21 cellular contexts compared by ENCODE assay signal in genomic region chr4:11631416-11631815, GRCh38.
DNase-seq lines count a peak whose midpoint lies in the region; ATAC-seq, FAIRE-seq and TF ChIP-seq lines count a peak whose summit lies in the region.
"Had no signal": no experiment of that assay in that cellular context is flagged by ENCODE, and none has a peak within 500 bp of the region (broad histone marks: within the 10 kb centered on the region; RNA-seq: fewer than 3 reads in every experiment).

No MANE protein-coding gene starts in this region.

- 56 to 60% methylated on average over 2 of the region's 2 CpGs for WGBS in esophagus squamous epithelium, 2 donors

- TF ChIP-seq POLR2A in HCT116 (IDR thresholded peaks at IDR 0.05; ENCODE audit: borderline replicate concordance, extremely low read depth, insufficient read depth, insufficient read length), result no peak
- TF ChIP-seq POLR2A in esophagus squamous epithelium (IDR thresholded peaks at IDR 0.05), result no peak

- H3K4me1 ChIP-seq in HCT116 (ENCODE audit: control insufficient read depth in 1 of 2, insufficient read depth in 2 of 2, low read length in 2 of 2) (peaks cover 95 to 100% of the 10 kb centered on the region in 2 experiments), PC-3 (ENCODE audit: insufficient read depth, low read length) (peaks cover 79% of the 10 kb centered on the region), esophagus squamous epithelium (peaks cover 0 to 55% (median 6%) of the 10 kb centered on the region in 3 donors)
- H3K4me1 ChIP-seq: BE2C, HAP-1 had no signal

- H3K36me3 ChIP-seq in HCT116 (ENCODE audit: control insufficient read depth in 1 of 2, insufficient read depth in 2 of 2, low read length in 2 of 2) (no peaks in the 10 kb centered on the region), PC-3 (ENCODE audit: low read depth, low read length) (no peaks in the 10 kb centered on the region), bronchial epithelial cell (ENCODE audit: control insufficient read depth, insufficient read depth, low read length) (no peaks in the 10 kb centered on the region), esophagus squamous epithelium (no peaks in the 10 kb centered on the region)
- H3K36me3 ChIP-seq: BE2C, HAP-1 had no signal

- H3K27ac ChIP-seq in HCT116 (ENCODE audit: low read depth, low read length) (peak overlapping the region; percentile 94), PC-3 (ENCODE audit: low read length) (peak overlapping the region; percentile 98), esophagus squamous epithelium (peak overlapping the region; percentile 78 to 89 (median 86))
- H3K27ac ChIP-seq: A549, C4-2B, HL-60 had no signal

- no peaks in the 10 kb centered on the region for H3K9me2 ChIP-seq in HCT116 (ENCODE audit: insufficient read depth)
- no peaks in the 10 kb centered on the region for H3K9me2 ChIP-seq in PC-3 (replicated peaks; ENCODE audit: low read length)

- H3K27me3 ChIP-seq in HCT116 (ENCODE audit: insufficient read depth, low read length) (no peaks in the 10 kb centered on the region), PC-3 (ENCODE audit: low read length) (no peaks in the 10 kb centered on the region), bronchial epithelial cell (ENCODE audit: control insufficient read depth, insufficient read depth, low read length) (no peaks in the 10 kb centered on the region), esophagus squamous epithelium (no peaks in the 10 kb centered on the region)
- H3K27me3 ChIP-seq: BE2C had no signal

- peak overlapping the region; percentile 60 for H3K9ac ChIP-seq in HCT116 (ENCODE audit: low read length)
- peak overlapping the region; percentile 81 for H3K9ac ChIP-seq in PC-3 (ENCODE audit: low read length)

- BruUV-seq in HCT116 (replicated peaks; lab: Mats Ljungman, UMichigan) (no TSS peak), PC-3 (replicated peaks; lab: Mats Ljungman, UMichigan) (no TSS peak)

- RAD21 ChIA-PET in HCT116 (lab: Charles Lee; ENCODE audit: low non-redundant PET in 1 of 2, low total read pairs in 2 of 2, uncharacterized antibody in 2 of 2, unreplicated experiment in 2 of 2), result no interaction called here

- no peaks in the 10 kb centered on the region for H3K9me3 ChIP-seq in HCT116 (ENCODE audit: control insufficient read depth in 1 of 2, insufficient read depth in 1 of 2, low read depth in 1 of 2, low read length in 2 of 2)
- no peaks in the 10 kb centered on the region for H3K9me3 ChIP-seq in PC-3 (ENCODE audit: low read length)
- H3K9me3 ChIP-seq in esophagus squamous epithelium, result no peaks in the 10 kb centered on the region
- H3K9me3 ChIP-seq: A549, BE2C, Caco-2, HAP-1 had no signal

- TF ChIP-seq RAD21 in HCT116 (IDR thresholded peaks at IDR 0.05; ENCODE audit: low read depth), result no peak

- no peaks in the 10 kb centered on the region for H4K20me1 ChIP-seq in HCT116 (ENCODE audit: insufficient read depth)
- H4K20me1 ChIP-seq in PC-3 (ENCODE audit: low read length), result no peaks in the 10 kb centered on the region

- no peak overlapping the region for H2AFZ ChIP-seq in HCT116 (ENCODE audit: low read depth, low read length, poor library complexity, severe bottlenecking)
- no peak overlapping the region for H2AFZ ChIP-seq in PC-3 (ENCODE audit: low read length)

- H3F3A ChIP-seq in PC-3 (ENCODE audit: low read length, unreplicated experiment), result peaks cover 7% of the 10 kb centered on the region

- intact Hi-C loops in HCT116 (cut with micrococcal nuclease), result loop anchor here (5.0 to 10.0 kb wide), 2 partner anchors 323 to 1049 kb away; no protein-coding TSS in a partner anchor
- intact Hi-C loops in PC-3 (cut with micrococcal nuclease), result loop anchor here (5.0 kb wide), 1 partner anchor 34 kb away; no protein-coding TSS in a partner anchor
- intact Hi-C loops in esophagus squamous epithelium (cut with DNase I), result no loop called here

- ATAC-seq in HCT116, result no peak
- ATAC-seq in PC-3, result peak; percentile 14
- no peak for ATAC-seq in HG03442 (IDR thresholded peaks at IDR 0.05; ENCODE audit: unreplicated experiment)
- ATAC-seq in GM21576 (IDR thresholded peaks at IDR 0.05; ENCODE audit: unreplicated experiment), result no peak
- no peak for ATAC-seq in SK-N-SH treated with all-trans-retinoic acid at 6 μM for 48 hours
- ATAC-seq: A549, K562 had no signal

- CTCF ChIA-PET in HCT116 (lab: Charles Lee), result interaction anchor here (0.8 to 1.4 kb wide), 2 partner anchors 134 to 202 kb away, joined by 3 to 4 read pairs; partner anchors contain the start of gene HS3ST1
- CTCF ChIA-PET in PC-3 (lab: Charles Lee), result interaction anchor here (0.6 to 0.7 kb wide), 2 partner anchors 118 to 1026 kb away, joined by 3 read pairs; no protein-coding TSS in a partner anchor

- H3K4me2 ChIP-seq in HCT116 (ENCODE audit: low read length) (peak overlapping the region; percentile 38), PC-3 (ENCODE audit: low read length) (peak overlapping the region; percentile 46)
- H3K4me2 ChIP-seq: A549 had no signal

- POLR2A ChIA-PET in HCT116 (lab: Charles Lee) (interaction anchor here (0.8 to 5.9 kb wide), 18 partner anchors 7 to 201 kb away, joined by 3 to 60 read pairs (median 7); no protein-coding TSS in a partner anchor), PC-3 (lab: Charles Lee; ENCODE audit: unreplicated experiment) (interaction anchor here (0.6 kb wide), 4 partner anchors 17 to 201 kb away, joined by 3 to 10 read pairs (median 7); no protein-coding TSS in a partner anchor)

- FAIRE-seq in bronchial epithelial cell (lab: Jason Lieb, UNC), result no peak
- FAIRE-seq: A549, G401.6, GM12891, H1, K562 had no signal

- H3K4me3 ChIP-seq in HCT116 (replicated peaks in 1 of 2; ENCODE audit: low read depth in 1 of 2, low read length in 2 of 2) (no peak overlapping the region), PC-3 (ENCODE audit: low read length) (0 out of 2 replicates have a peak overlapping the region, but pooled peaks have one; percentile 6), bronchial epithelial cell (ENCODE audit: low read depth, low read length) (no peak overlapping the region), esophagus squamous epithelium (no peak overlapping the region)
- H3K4me3 ChIP-seq: A549, HAP-1, K562 had no signal

- DNase-seq in HCT116 (ENCODE audit: low read depth, low spot score) (no peak), PC-3 (peak; percentile 45), bronchial epithelial cell (ENCODE audit: low read depth) (peak; percentile 97), esophagus squamous epithelium (lab: John Stamatoyannopoulos, UW) (no peak), DMS153 (lab: John Stamatoyannopoulos, UW) (no peak)
- DNase-seq: BE2C; Caco-2; CD4-positive, alpha-beta memory T cell; DMS79 treated with DMSO at 0.1 percent for 48 hours; EL had no signal

- H3K79me2 ChIP-seq in HCT116 (ENCODE audit: insufficient read depth, low read length), result no peaks in the 10 kb centered on the region; the same call in 1 of the 2 replicates
- no peaks in the 10 kb centered on the region for H3K79me2 ChIP-seq in PC-3 (ENCODE audit: low read length)

- TF ChIP-seq CTCF in HCT116 (IDR thresholded peaks at IDR 0.05 in 2 of 3, conservative IDR thresholded peaks at IDR 0.05 in 1 of 3; ENCODE audit: borderline replicate concordance in 1 of 3, insufficient read depth in 1 of 3, low read depth in 2 of 3, low read length in 2 of 3) (no peak), PC-3 (conservative IDR thresholded peaks at IDR 0.05; ENCODE audit: low read depth, low read length) (no peak), bronchial epithelial cell (IDR thresholded peaks at IDR 0.05; ENCODE audit: insufficient read depth, low read length, severe bottlenecking) (no peak), esophagus squamous epithelium (IDR thresholded peaks at IDR 0.05) (no peak)

TF ChIP-seq in HCT116, 20 proteins besides CTCF, POLR2A, EP300 and RAD21:
- TF ChIP-seq ZNF274 (IDR thresholded peaks at IDR 0.05; ENCODE audit: low read depth, low read length) (no peak), MAX (IDR thresholded peaks at IDR 0.05) (no peak), JUND (IDR thresholded peaks at IDR 0.05) (no peak), ZFX (IDR thresholded peaks at IDR 0.05) (no peak), SRF (IDR thresholded peaks at IDR 0.05; ENCODE audit: low read depth) (no peak), SP1 (IDR thresholded peaks at IDR 0.05; ENCODE audit: low read depth) (no peak), ELF1 (IDR thresholded peaks at IDR 0.05; ENCODE audit: borderline replicate concordance, low read depth) (no peak), YY1 (IDR thresholded peaks at IDR 0.05; ENCODE audit: extremely low read depth, insufficient replicate concordance, low read depth, low read length) (no peak), POLR2AphosphoS5 (IDR thresholded peaks at IDR 0.05; ENCODE audit: low read depth, low read length) (no peak), EGR1 (IDR thresholded peaks at IDR 0.05; ENCODE audit: low read depth) (no peak)
TF ChIP-seq in HCT116: peak in this region for 0.

TF ChIP-seq in SK-N-SH treated with all-trans-retinoic acid at 6 μM for 48 hours, 23 proteins besides CTCF, POLR2A, EP300 and RAD21:
- TF ChIP-seq GLIS3 (CRISPR knock-in tag; IDR thresholded peaks at IDR 0.05) (no peak), ZNF8 (CRISPR knock-in tag; IDR thresholded peaks at IDR 0.05) (no peak), TOX (CRISPR knock-in tag; IDR thresholded peaks at IDR 0.05; ENCODE audit: borderline replicate concordance) (no peak), RARB (CRISPR knock-in tag; IDR thresholded peaks at IDR 0.05) (no peak)

Comparison
In these comparisons a context has a peak if more than half of its experiments do, and no peak if none do; other contexts are left out.
1. DNase-seq: peak in PC-3 (single experiment) and bronchial epithelial cell (single experiment); none in HCT116 (single experiment), esophagus squamous epithelium (single experiment) and DMS153 (single experiment).
2. Peak in every context shown above with its lines, with median percentiles within 50 percentile points of each other: H3K27ac ChIP-seq.